ENCODE assay signal across 29 cellular contexts in the genomic region with DNA sequence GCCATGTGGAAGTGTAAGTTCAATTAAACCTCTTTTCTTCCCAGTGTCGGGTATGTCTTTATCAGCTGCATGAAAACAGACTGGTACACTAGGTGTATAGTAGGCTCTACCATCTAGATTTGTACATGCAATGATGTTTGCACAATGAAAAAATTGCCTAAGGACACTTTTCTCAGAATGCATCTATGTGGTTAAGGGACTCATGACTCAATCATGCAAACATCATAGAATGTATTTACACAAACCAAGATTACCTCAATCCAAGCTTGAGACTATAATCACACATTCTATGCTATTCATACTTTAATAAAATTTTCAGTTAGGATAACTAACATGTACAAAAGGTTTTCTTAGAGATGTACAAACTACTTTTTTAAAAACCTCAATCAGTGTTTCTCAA.
A peak's percentile ranks its signal among the peaks of the same experiment; 100 is the strongest.
DNase-seq lines count a peak whose midpoint lies in the region; ATAC-seq and TF ChIP-seq lines count a peak whose summit lies in the region.
"Had no signal": no experiment of that assay in that cellular context is flagged by ENCODE, and none has a peak within 500 bp of the region (broad histone marks: within the 10 kb centered on the region; RNA-seq: fewer than 3 reads in every experiment).

No MANE protein-coding gene starts in this region.

- H3K9ac ChIP-seq in GM23248 (no peak overlapping the region), endodermal cell (ENCODE audit: extremely low read depth, low read length, poor library complexity, severe bottlenecking) (no peak overlapping the region)
- H3K9ac ChIP-seq: parathyroid adenoma had no signal

- DNase-seq in GM23248: peak; percentile 14
- peak; percentile 18 for DNase-seq in NCI-H69 (lab: John Stamatoyannopoulos, UW)
- DNase-seq in dedifferentiated amniotic fluid mesenchymal stem cell (ENCODE audit: extremely low spot score): peak; percentile 25
- DNase-seq in kidney tubule cell (ENCODE audit: low spot score): peak; percentile 23
- no peak for DNase-seq in T-cell
- no peak for DNase-seq in endodermal cell
- DNase-seq in hypothalamus (lab: John Stamatoyannopoulos, UW): no peak
- no peak for DNase-seq in substantia nigra (lab: John Stamatoyannopoulos, UW)
- DNase-seq: activated CD4-positive, CD25-positive, alpha-beta regulatory T cell treated with anti-CD3 and anti-CD28 coated beads, Interleukin-2, amount 50 U/mL, for 72 hours; activated CD8-positive, alpha-beta T cell treated with anti-CD3 and anti-CD28 coated beads for 36 hours; aorta; Calu3; central memory CD4-positive, alpha-beta T cell; H7; heart right ventricle; left cardiac atrium; NCI-H1105 treated with DMSO at 0.1 percent for 48 hours; NCI-H2029 treated with DMSO at 0.1 percent for 48 hours; NCI-H345; NCI-H774; right lobe of liver; RPMI8226; stimulated activated naive B cell treated with anti-CD40 and anti-IgM and Interleukin-4, amounts not matched to agents 10 μg/mL and 1 μg/mL and 100 μg/mL, for 72 hours had no signal

- no peak overlapping the region for H3K27ac Mint-ChIP-seq in T-cell
- H3K27ac Mint-ChIP-seq in endodermal cell: no peak overlapping the region
- H3K27ac Mint-ChIP-seq: activated CD8-positive, alpha-beta T cell treated with anti-CD3 and anti-CD28 coated beads for 36 hours; activated naive CD4-positive, alpha-beta T cell treated with anti-CD3 and anti-CD28 coated beads, Interleukin-2, amount 50 U/mL, for 24 hours; activated T-helper 17 cell treated with anti-CD3 and anti-CD28 coated beads, Interleukin-2, amount 50 U/mL, for 72 hours; stimulated activated naive B cell treated with anti-CD40 and anti-IgM and Interleukin-4, amounts not matched to agents 10 μg/mL and 1 μg/mL and 100 μg/mL, for 72 hours had no signal

- H2AFZ ChIP-seq in GM23248: no peak overlapping the region
- H2AFZ ChIP-seq: parathyroid adenoma had no signal

- H3K27me3 Mint-ChIP-seq in T-cell: no peaks in the 10 kb centered on the region
- H3K27me3 Mint-ChIP-seq in endodermal cell (ENCODE audit: insufficient read depth): no peaks in the 10 kb centered on the region
- H3K27me3 Mint-ChIP-seq: activated CD8-positive, alpha-beta T cell treated with anti-CD3 and anti-CD28 coated beads for 36 hours; activated naive CD4-positive, alpha-beta T cell treated with anti-CD3 and anti-CD28 coated beads, Interleukin-2, amount 50 U/mL, for 24 hours; activated T-helper 17 cell treated with anti-CD3 and anti-CD28 coated beads, Interleukin-2, amount 50 U/mL, for 72 hours; stimulated activated naive B cell treated with anti-CD40 and anti-IgM and Interleukin-4, amounts not matched to agents 10 μg/mL and 1 μg/mL and 100 μg/mL, for 72 hours had no signal

- in situ Hi-C loops in GM23248 (cut with MboI): no loop called here

- H3K4me1 Mint-ChIP-seq in T-cell: no peaks in the 10 kb centered on the region
- H3K4me1 Mint-ChIP-seq in endodermal cell: peaks cover 3% of the 10 kb centered on the region
- H3K4me1 Mint-ChIP-seq: activated naive CD4-positive, alpha-beta T cell treated with anti-CD3 and anti-CD28 coated beads, Interleukin-2, amount 50 U/mL, for 24 hours; activated T-helper 17 cell treated with anti-CD3 and anti-CD28 coated beads, Interleukin-2, amount 50 U/mL, for 72 hours; neural crest cell; stimulated activated naive B cell treated with anti-CD40 and anti-IgM and Interleukin-4, amounts not matched to agents 10 μg/mL and 1 μg/mL and 100 μg/mL, for 72 hours had no signal

- H3K36me3 ChIP-seq in GM23248 (ENCODE audit: low read depth) (no peaks in the 10 kb centered on the region), endodermal cell (ENCODE audit: control insufficient read depth, insufficient read depth, low read length) (no peaks in the 10 kb centered on the region)
- H3K36me3 ChIP-seq: heart right ventricle, right lobe of liver, suprapubic skin had no signal

- POLR2A ChIA-PET in T-cell (lab: Charles Lee): no interaction called here

- no peak for ATAC-seq in T-cell (replicated peaks in 1 of 4)
- ATAC-seq: activated CD8-positive, alpha-beta T cell treated with anti-CD3 and anti-CD28 coated beads for 36 hours; activated T-helper 17 cell treated with anti-CD3 and anti-CD28 coated beads, Interleukin-2, amount 50 U/mL, for 72 hours; heart right ventricle; left cardiac atrium; right lobe of liver; stimulated activated naive B cell treated with anti-CD40 and anti-IgM and Interleukin-4, amounts not matched to agents 10 μg/mL and 1 μg/mL and 100 μg/mL, for 72 hours had no signal

- H3K9me3 Mint-ChIP-seq in T-cell (peaks cover 4 to 14% (median 5%) of the 10 kb centered on the region in 3 donors), endodermal cell (no peaks in the 10 kb centered on the region)
- H3K9me3 Mint-ChIP-seq: activated CD8-positive, alpha-beta T cell treated with anti-CD3 and anti-CD28 coated beads for 36 hours; neural crest cell had no signal

- WGBS in GM23248 (ENCODE audit: low coverage in 1 of 2, low lambda C conversion rate in 2 of 2, missing lambda C conversion rate in 2 of 2), 2 experiments: 79 to 90% methylated on average over 1 of the region's 1 CpG
- WGBS in endodermal cell (ENCODE audit: insufficient coverage in 1 of 2, insufficient read length in 1 of 2), 2 experiments: 94% methylated on average over 1 of the region's 1 CpG; no CpG with 5 or more reads in 1 of the 2 experiments

- H3K4me1 ChIP-seq in GM23248 (ENCODE audit: insufficient read depth) (no peaks in the 10 kb centered on the region), endodermal cell (ENCODE audit: control insufficient read depth, insufficient read depth, low read length) (no peaks in the 10 kb centered on the region)
- H3K4me1 ChIP-seq: heart right ventricle, parathyroid adenoma, right lobe of liver, suprapubic skin had no signal

- H3K36me3 Mint-ChIP-seq in T-cell (no peaks in the 10 kb centered on the region), endodermal cell (ENCODE audit: low read depth) (no peaks in the 10 kb centered on the region)
- H3K36me3 Mint-ChIP-seq: activated naive CD4-positive, alpha-beta T cell treated with anti-CD3 and anti-CD28 coated beads, Interleukin-2, amount 50 U/mL, for 24 hours; stimulated activated naive B cell treated with anti-CD40 and anti-IgM and Interleukin-4, amounts not matched to agents 10 μg/mL and 1 μg/mL and 100 μg/mL, for 72 hours had no signal

- no peaks in the 10 kb centered on the region for H3F3A ChIP-seq in GM23248 (ENCODE audit: insufficient read depth)

- H3K4me3 ChIP-seq in GM23248 (no peak overlapping the region), endodermal cell (ENCODE audit: low read length) (no peak overlapping the region)
- H3K4me3 ChIP-seq: heart right ventricle, right lobe of liver, suprapubic skin had no signal

- H3K9me2 ChIP-seq in GM23248 (ENCODE audit: insufficient read depth): no peaks in the 10 kb centered on the region

- H3K9me3 ChIP-seq in GM23248 (ENCODE audit: low read depth) (no peaks in the 10 kb centered on the region), endodermal cell (ENCODE audit: control insufficient read depth, low read length) (no peaks in the 10 kb centered on the region)
- H3K9me3 ChIP-seq: right lobe of liver, suprapubic skin had no signal

- H3K4me3 Mint-ChIP-seq in T-cell (no peak overlapping the region), endodermal cell (no peak overlapping the region)
- H3K4me3 Mint-ChIP-seq: activated CD8-positive, alpha-beta T cell treated with anti-CD3 and anti-CD28 coated beads for 36 hours; activated naive CD4-positive, alpha-beta T cell treated with anti-CD3 and anti-CD28 coated beads, Interleukin-2, amount 50 U/mL, for 24 hours; activated T-helper 17 cell treated with anti-CD3 and anti-CD28 coated beads, Interleukin-2, amount 50 U/mL, for 72 hours; neural crest cell; stimulated activated naive B cell treated with anti-CD40 and anti-IgM and Interleukin-4, amounts not matched to agents 10 μg/mL and 1 μg/mL and 100 μg/mL, for 72 hours had no signal

- H3K27ac ChIP-seq in GM23248 (no peak overlapping the region), endodermal cell (ENCODE audit: low read depth, low read length) (no peak overlapping the region), substantia nigra (ENCODE audit: low read depth, low read length, poor library complexity, severe bottlenecking) (no peak overlapping the region)
- H3K27ac ChIP-seq: C4-2B, heart right ventricle, parathyroid adenoma, right lobe of liver, suprapubic skin had no signal

- H4K20me1 ChIP-seq in GM23248 (ENCODE audit: insufficient read depth): no peaks in the 10 kb centered on the region

- H3K4me2 ChIP-seq in GM23248 (ENCODE audit: unreplicated experiment): no peak overlapping the region

- CTCF ChIA-PET in T-cell (lab: Charles Lee): no interaction called here

- H3K79me2 ChIP-seq in GM23248 (ENCODE audit: insufficient read depth): no peaks in the 10 kb centered on the region
- H3K79me2 ChIP-seq: parathyroid adenoma had no signal

- no peaks in the 10 kb centered on the region for H3K27me3 ChIP-seq in GM23248 (replicated peaks; ENCODE audit: insufficient read depth)
- no peaks in the 10 kb centered on the region for H3K27me3 ChIP-seq in endodermal cell (ENCODE audit: control insufficient read depth, insufficient read depth, low read length, poor library complexity, severe bottlenecking)
- H3K27me3 ChIP-seq: heart right ventricle, right lobe of liver, suprapubic skin had no signal

- no peak for TF ChIP-seq CTCF in endodermal cell (conservative IDR thresholded peaks at IDR 0.05)

Comparison
In these comparisons a context has a peak if more than half of its experiments do, and no peak if none do; other contexts are left out.
1. DNase-seq: peak in GM23248 (single experiment), NCI-H69 (single experiment), dedifferentiated amniotic fluid mesenchymal stem cell (single experiment) and kidney tubule cell (single experiment); none in T-cell (0 of 34), endodermal cell (single experiment), hypothalamus (0 of 51) and substantia nigra (0 of 49).